Comparison of ENCODE assay signal across 16 cellular contexts in the genomic region with DNA sequence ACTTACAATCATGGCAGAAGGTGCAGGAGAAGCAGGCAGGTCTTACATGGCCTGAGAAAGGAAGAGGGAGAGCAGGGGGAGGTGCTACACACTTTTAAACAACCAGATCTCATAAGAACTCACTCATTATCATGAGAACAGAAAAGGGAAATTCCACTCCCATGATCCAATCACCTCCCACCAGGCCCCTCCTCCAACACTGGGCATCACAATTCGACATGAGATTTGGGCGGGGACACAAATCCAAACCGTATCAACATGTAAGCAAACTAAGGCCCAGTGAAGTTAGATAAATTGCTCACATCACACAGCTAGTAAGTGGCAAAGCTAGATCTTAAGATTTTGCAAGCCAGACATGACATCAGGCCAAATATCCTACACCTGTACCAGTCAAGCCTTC. TPM values are rescaled to one million over a fixed set of nuclear protein-coding genes. Genes with fewer than 3 reads are reported as not detected.
DNase-seq lines count a peak whose midpoint lies in the region; TF ChIP-seq lines count a peak whose summit lies in the region.
"Had no signal": no experiment of that assay in that cellular context is flagged by ENCODE, and none has a peak within 500 bp of the region (broad histone marks: within the 10 kb centered on the region; RNA-seq: fewer than 3 reads in every experiment).

No MANE protein-coding gene starts in this region.

- H3K27me3 Mint-ChIP-seq in T-helper 1 cell treated with Interleukin-12 subunit alpha and Interleukin-12 subunit beta and Interleukin-4 antibody, amounts not matched to agents 30 μg/mL and 1 μg/mL, for 36 hours (ENCODE audit: low read depth), result no peaks in the 10 kb centered on the region
- H3K27me3 Mint-ChIP-seq: CD4-positive, CD25-positive, alpha-beta regulatory T cell had no signal

- H3K9me3 Mint-ChIP-seq in T-helper 1 cell treated with Interleukin-12 subunit alpha and Interleukin-12 subunit beta and Interleukin-4 antibody, amounts not matched to agents 30 μg/mL and 1 μg/mL, for 36 hours, result peaks cover 16% of the 10 kb centered on the region
- H3K9me3 Mint-ChIP-seq: HFFc6 had no signal

- peak overlapping the region; percentile 26 for H3K4me3 Mint-ChIP-seq in T-helper 1 cell treated with Interleukin-12 subunit alpha and Interleukin-12 subunit beta and Interleukin-4 antibody, amounts not matched to agents 30 μg/mL and 1 μg/mL, for 36 hours
- H3K4me3 Mint-ChIP-seq: CD4-positive, CD25-positive, alpha-beta regulatory T cell; HFFc6 had no signal

- H3K27ac ChIP-seq in KMS-11 (no peak overlapping the region), brain microvascular endothelial cell (no peak overlapping the region)
- H3K27ac ChIP-seq: 22Rv1; BLaER1 treated with 17β-estradiol and CSF1 and Interleukin-3, amounts not matched to agents 10 nM and 100 nM; HL-60 had no signal

- H3K4me3 ChIP-seq in GM12865 (ENCODE audit: low read depth, low read length) (no peak overlapping the region), KMS-11 (IDR thresholded peaks at IDR 0.05; ENCODE audit: insufficient read depth, low read depth, low read length) (no peak overlapping the region), brain microvascular endothelial cell (ENCODE audit: low read depth, low read length) (no peak overlapping the region), MG63 (no peak overlapping the region), BE2C (ENCODE audit: low read depth, low read length) (no peak overlapping the region)
- H3K4me3 ChIP-seq: BLaER1 treated with 17β-estradiol and CSF1 and Interleukin-3, amounts not matched to agents 10 nM and 100 nM had no signal

- TF ChIP-seq CTCF in GM12865 (IDR thresholded peaks at IDR 0.05; ENCODE audit: insufficient read depth, low read depth, low read length, missing control alignments) (no peak), KMS-11 (conservative IDR thresholded peaks at IDR 0.05; ENCODE audit: low read depth, low read length) (no peak), brain microvascular endothelial cell (IDR thresholded peaks at IDR 0.05; ENCODE audit: low read depth, low read length, missing control alignments) (no peak), BE2C (IDR thresholded peaks at IDR 0.05; ENCODE audit: low read depth, low read length) (no peak)

- H3K4me1 Mint-ChIP-seq in T-helper 1 cell treated with Interleukin-12 subunit alpha and Interleukin-12 subunit beta and Interleukin-4 antibody, amounts not matched to agents 30 μg/mL and 1 μg/mL, for 36 hours (ENCODE audit: low read depth), result peaks cover 61% of the 10 kb centered on the region

- in situ Hi-C loops in brain microvascular endothelial cell (cut with HindIII; ENCODE audit: low pct_ligation_motif_present, low sequenced_read_pairs), result loop anchor here (25.0 kb wide), 1 partner anchor 143 kb away; the partner anchor contains the start of gene PLGRKT

- no peaks in the 10 kb centered on the region for H3K36me3 ChIP-seq in KMS-11 (ENCODE audit: insufficient read depth)
- H3K36me3 ChIP-seq in brain microvascular endothelial cell (replicated peaks), result no peaks in the 10 kb centered on the region
- no peaks in the 10 kb centered on the region for H3K36me3 ChIP-seq in MG63
- H3K36me3 ChIP-seq in BE2C, result no peaks in the 10 kb centered on the region

- H4K20me1 ChIP-seq in KMS-11 (ENCODE audit: insufficient read depth), result no peaks in the 10 kb centered on the region
- H4K20me1 ChIP-seq: BLaER1 treated with 17β-estradiol and CSF1 and Interleukin-3, amounts not matched to agents 10 nM and 100 nM had no signal

- peaks cover 26% of the 10 kb centered on the region for H3K36me3 Mint-ChIP-seq in T-helper 1 cell treated with Interleukin-12 subunit alpha and Interleukin-12 subunit beta and Interleukin-4 antibody, amounts not matched to agents 30 μg/mL and 1 μg/mL, for 36 hours (ENCODE audit: low read depth)

- H3K79me2 ChIP-seq in KMS-11 (ENCODE audit: insufficient read depth, low read depth), result no peaks in the 10 kb centered on the region

- no peak overlapping the region for H3K27ac Mint-ChIP-seq in T-helper 1 cell treated with Interleukin-12 subunit alpha and Interleukin-12 subunit beta and Interleukin-4 antibody, amounts not matched to agents 30 μg/mL and 1 μg/mL, for 36 hours
- H3K27ac Mint-ChIP-seq: HFFc6 had no signal

- H3K4me1 ChIP-seq in KMS-11 (ENCODE audit: low read depth, poor library complexity, severe bottlenecking) (peaks cover 50% of the 10 kb centered on the region), BE2C (no peaks in the 10 kb centered on the region)

- H3K4me2 ChIP-seq in KMS-11, result peak overlapping the region; percentile 19; the same call in 1 of the 2 replicates

- DNase-seq in T-helper 1 cell (no peak), GM12865 (ENCODE audit: low read depth) (peak; percentile 28), brain microvascular endothelial cell (peak; percentile 10), MG63 (no peak), cerebellum (ENCODE audit: low spot score) (no peak), BE2C (no peak)
- DNase-seq: CD4-positive, CD25-positive, alpha-beta regulatory T cell; DMS79; EL; HCEC 1CT; HFFc6 had no signal

- H3K27me3 ChIP-seq in KMS-11 (ENCODE audit: insufficient read depth, low read depth) (no peaks in the 10 kb centered on the region), brain microvascular endothelial cell (replicated peaks) (no peaks in the 10 kb centered on the region), MG63 (no peaks in the 10 kb centered on the region), BE2C (no peaks in the 10 kb centered on the region)
- H3K27me3 ChIP-seq: BLaER1 treated with 17β-estradiol and CSF1 and Interleukin-3, amounts not matched to agents 10 nM and 100 nM had no signal

- no peak overlapping the region for H3K9ac ChIP-seq in KMS-11
- H3K9ac ChIP-seq: BLaER1 treated with 17β-estradiol and CSF1 and Interleukin-3, amounts not matched to agents 10 nM and 100 nM had no signal

- H3K9me3 ChIP-seq in MG63 (no peaks in the 10 kb centered on the region), BE2C (no peaks in the 10 kb centered on the region)

- no peak overlapping the region for H2AFZ ChIP-seq in KMS-11 (ENCODE audit: low read depth)

RNA-seq across cellular contexts. Expression of gene RIC1, which starts 48.3 kb away (rescaled TPM):
- 4.1 and 9.0 TPM in 2 replicates for total RNA-seq in MG63 (2014; rRNA removed; shearing (Covaris generic); ENCODE audit: low replicate concordance)
- total RNA-seq in cerebellum, result 33.8 TPM
- 10.2 TPM for polyA plus RNA-seq in BE2C (2012; ENCODE audit: insufficient read depth, insufficient read length, low read depth)

Comparison
In these comparisons a context has a peak if more than half of its experiments do, and no peak if none do; other contexts are left out.
1. DNase-seq: peak in GM12865 (single experiment) and brain microvascular endothelial cell (single experiment); none in T-helper 1 cell (0 of 5), MG63 (single experiment), cerebellum (single experiment) and BE2C (single experiment).